ENCODE assay signal across 29 cellular contexts in genomic region chr14:100874411-100875091, GRCh38. TPM values are rescaled to one million over a fixed set of nuclear protein-coding genes. Genes with fewer than 3 reads are reported as not detected.
DNase-seq lines count a peak whose midpoint lies in the region; ATAC-seq and TF ChIP-seq lines count a peak whose summit lies in the region.
"Had no signal": no experiment of that assay in that cellular context is flagged by ENCODE, and none has a peak within 500 bp of the region (broad histone marks: within the 10 kb centered on the region; RNA-seq: fewer than 3 reads in every experiment).

No MANE protein-coding gene starts in this region.

- H3K9me3 ChIP-seq in left ventricle myocardium inferior (replicated peaks), result no peaks in the 10 kb centered on the region
- H3K9me3 ChIP-seq in lower lobe of right lung, result no peaks in the 10 kb centered on the region
- H3K9me3 ChIP-seq in upper lobe of right lung, result no peaks in the 10 kb centered on the region
- H3K9me3 ChIP-seq: BLaER1 had no signal

- POLR2A ChIA-PET in HEK293T (lab: Yijun Ruan, JAX), result no interaction called here

- DNase-seq in Right ventricle myocardium superior, result peak; percentile 8
- no peak for DNase-seq in cardiac septum (ENCODE audit: low spot score)
- DNase-seq in left ventricle myocardium inferior, result peak; percentile 2
- peak; percentile 25 for DNase-seq in lower lobe of right lung
- DNase-seq in upper lobe of right lung, result peak; percentile 54
- DNase-seq in OCI-M2 (lab: John Stamatoyannopoulos, UW; ENCODE audit: unreplicated experiment), result no peak
- DNase-seq in HEK293T (ENCODE audit: extremely low spot score), result no peak
- DNase-seq: DMS53; GM23248; H7; KBM-7; MV-4-11; NCI-H1105 treated with DMSO at 0.1 percent for 48 hours; NCI-H2029; NCI-H446 treated with DMSO at 0.1 percent for 48 hours; NCI-H526; NCI-H82; NK-92 treated with Interleukin-12 subunit alpha and Interleukin-12 subunit beta, amount 100 ng/mL, for 24 hours; PC-9; SHP77 treated with DMSO at 0.1 percent for 48 hours had no signal

- H3K27me3 ChIP-seq in left ventricle myocardium inferior (ENCODE audit: low read depth) (peaks cover 51% of the 10 kb centered on the region), lower lobe of right lung (ENCODE audit: low read depth) (peaks cover 5% of the 10 kb centered on the region), upper lobe of right lung (peaks cover 6% of the 10 kb centered on the region)
- H3K27me3 ChIP-seq: BLaER1 had no signal

- H3K4me1 ChIP-seq in left ventricle myocardium inferior (no peaks in the 10 kb centered on the region), lower lobe of right lung (no peaks in the 10 kb centered on the region), upper lobe of right lung (no peaks in the 10 kb centered on the region)

- CTCF ChIA-PET in HEK293T (lab: Yijun Ruan, JAX), result no interaction called here

- H3K36me3 ChIP-seq in left ventricle myocardium inferior (no peaks in the 10 kb centered on the region), lower lobe of right lung (no peaks in the 10 kb centered on the region), upper lobe of right lung (no peaks in the 10 kb centered on the region)
- H3K36me3 ChIP-seq: BLaER1 had no signal

- intact Hi-C loops in Right ventricle myocardium superior (cut with DNase I), result no loop called here
- intact Hi-C loops in cardiac septum (cut with DNase I), result no loop called here
- intact Hi-C loops in left ventricle myocardium inferior (cut with micrococcal nuclease), result no loop called here
- intact Hi-C loops in lower lobe of right lung (cut with DNase I), result no loop called here
- intact Hi-C loops in upper lobe of right lung (cut with DNase I), result no loop called here

- TF ChIP-seq CTCF in left ventricle myocardium inferior (IDR thresholded peaks at IDR 0.05; ENCODE audit: borderline replicate concordance) (no peak), lower lobe of right lung (IDR thresholded peaks at IDR 0.05) (no peak), upper lobe of right lung (IDR thresholded peaks at IDR 0.05) (no peak)

- no peak overlapping the region for H3K27ac ChIP-seq in left ventricle myocardium inferior (replicated peaks)
- no peak overlapping the region for H3K27ac ChIP-seq in lower lobe of right lung
- H3K27ac ChIP-seq in upper lobe of right lung, result no peak overlapping the region
- H3K27ac ChIP-seq: BLaER1, GM23248, PC-9 had no signal

- H3K4me3 ChIP-seq in left ventricle myocardium inferior (no peak overlapping the region), lower lobe of right lung (no peak overlapping the region), upper lobe of right lung (no peak overlapping the region)
- H3K4me3 ChIP-seq: BLaER1, GM23248, PC-9 had no signal

- ATAC-seq in Right ventricle myocardium superior (ENCODE audit: poor library complexity) (no peak), lower lobe of right lung (peak in 1 of 2 donors; percentile 12), upper lobe of right lung (no peak), GM19023 (IDR thresholded peaks at IDR 0.05; ENCODE audit: unreplicated experiment) (no peak)

TF ChIP-seq in HEK293T, 16 proteins besides CTCF, POLR2A, EP300 and RAD21:
- no peak for TF ChIP-seq CTBP1 (IDR thresholded peaks at IDR 0.05; ENCODE audit: borderline replicate concordance)
- TF ChIP-seq FOXA1 (IDR thresholded peaks at IDR 0.05), result no peak
- no peak for TF ChIP-seq NFRKB (IDR thresholded peaks at IDR 0.05)
- no peak for TF ChIP-seq ELF4 (IDR thresholded peaks at IDR 0.05)
- TF ChIP-seq FOXK2 (IDR thresholded peaks at IDR 0.05), result no peak
- no peak for TF ChIP-seq ARNT (IDR thresholded peaks at IDR 0.05)
- no peak for TF ChIP-seq HDGF (IDR thresholded peaks at IDR 0.05; ENCODE audit: borderline replicate concordance)
- no peak for TF ChIP-seq L3MBTL2 (conservative IDR thresholded peaks at IDR 0.05)
- no peak for TF ChIP-seq SP1 (IDR thresholded peaks at IDR 0.05)
- no peak for TF ChIP-seq SUZ12 (IDR thresholded peaks at IDR 0.05)
- no peak for TF ChIP-seq PKNOX1 (IDR thresholded peaks at IDR 0.05)
- TF ChIP-seq ZNF384 (IDR thresholded peaks at IDR 0.05), result no peak
- no peak for TF ChIP-seq FOXM1 (IDR thresholded peaks at IDR 0.05; ENCODE audit: borderline replicate concordance)

RNA-seq across cellular contexts. Expression of gene RTL1, which starts 29.0 kb away (rescaled TPM):
- total RNA-seq in Right ventricle myocardium superior (not detected), cardiac septum (not detected), left ventricle myocardium inferior (not detected), lower lobe of right lung (not detected), upper lobe of right lung (not detected)
- total RNA-seq: CD4-positive, alpha-beta T cell; Daoy; G401; GM23248; H7; LHCN-M2; MCF 10A; PC-9; RPMI7951 had no signal

RNA-seq across cellular contexts. Expression of gene MEG3, which starts 48.6 kb away (rescaled TPM):
- total RNA-seq in Right ventricle myocardium superior, result 24.7 TPM
- 25.4 TPM for total RNA-seq in cardiac septum
- total RNA-seq in left ventricle myocardium inferior, result 17.5 TPM
- total RNA-seq in lower lobe of right lung, result 16.6 TPM
- total RNA-seq in upper lobe of right lung, result 15.6 TPM
- total RNA-seq: A172; CD4-positive, alpha-beta T cell; MCF 10A; PC-9 had no signal

Comparison
In these comparisons a context has a peak if more than half of its experiments do, and no peak if none do; other contexts are left out.
1. DNase-seq: peak in Right ventricle myocardium superior (single experiment), left ventricle myocardium inferior (single experiment), lower lobe of right lung (single experiment) and upper lobe of right lung (single experiment); none in cardiac septum (single experiment), OCI-M2 (single experiment) and HEK293T (single experiment).